1 cellular context compared by ENCODE assay signal in genomic region chr2:206086683-206087350, GRCh38.
TF ChIP-seq lines count a peak whose summit lies in the region.

No MANE protein-coding gene starts in this region.

TF ChIP-seq in SK-N-SH treated with all-trans-retinoic acid at 6 μM for 48 hours, 23 proteins besides CTCF, POLR2A, EP300 and RAD21 (continued from another document):
- TF ChIP-seq POU6F1 (CRISPR knock-in tag; IDR thresholded peaks at IDR 0.05; ENCODE audit: borderline replicate concordance, low read depth), result no peak
